Comparison of ENCODE assay signal across 26 cellular contexts in the genomic region with DNA sequence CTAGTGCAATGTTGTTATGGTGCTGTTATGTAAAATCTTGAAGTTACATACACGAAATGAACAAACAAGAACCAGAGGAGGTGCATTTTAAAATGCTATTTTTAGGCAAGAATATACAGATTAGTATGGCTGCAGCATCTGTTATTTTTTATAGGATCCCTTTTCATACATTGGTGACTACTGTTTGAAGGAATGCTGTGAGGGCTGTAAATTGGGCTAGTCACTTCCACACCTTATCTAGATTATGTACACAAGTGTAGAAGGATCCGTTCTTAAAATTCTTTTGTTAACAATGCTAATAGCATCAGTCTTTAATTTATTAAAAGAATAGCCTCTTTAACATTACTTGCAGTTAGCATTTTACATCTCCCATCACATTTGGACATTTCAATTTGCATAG.
"Had no signal": no experiment of that assay in that cellular context is flagged by ENCODE, and none has a peak within 500 bp of the region (broad histone marks: within the 10 kb centered on the region; RNA-seq: fewer than 3 reads in every experiment).

No MANE protein-coding gene starts in this region.

- H3K4me1 ChIP-seq: gastroesophageal sphincter, heart right ventricle, lower lobe of right lung, upper lobe of left lung had no signal

- H3K4me3 ChIP-seq: gastroesophageal sphincter, heart right ventricle, lower lobe of right lung, thoracic aorta, upper lobe of left lung had no signal

- H3K9me3 Mint-ChIP-seq: activated B cell treated with CpG ODN at 0.5 μM for 24 hours, brain, neural crest cell had no signal

- H3K9me3 ChIP-seq: gastroesophageal sphincter, heart right ventricle, lower lobe of right lung, thoracic aorta, upper lobe of left lung had no signal

- H3K27me3 ChIP-seq: gastroesophageal sphincter, heart right ventricle, upper lobe of left lung had no signal

- H3K36me3 ChIP-seq: gastroesophageal sphincter, heart right ventricle, lower lobe of right lung, thoracic aorta, upper lobe of left lung had no signal

- H3K27me3 Mint-ChIP-seq: activated B cell treated with CpG ODN at 0.5 μM for 24 hours; activated CD4-positive, alpha-beta T cell treated with anti-CD3 and anti-CD28 coated beads for 36 hours; activated naive CD4-positive, alpha-beta T cell treated with anti-CD3 and anti-CD28 coated beads, Interleukin-2, amount 10 ng/mL, durations not matched to agents 7 days and 5 days; brain; naive thymus-derived CD4-positive, alpha-beta T cell; T-helper 17 cell had no signal

- DNase-seq: activated B cell treated with CpG ODN at 0.5 μM for 24 hours; activated CD4-positive, alpha-beta T cell treated with anti-CD3 and anti-CD28 coated beads for 36 hours; activated CD4-positive, alpha-beta T cell treated with anti-CD3 and anti-CD28 coated beads, Interleukin-2, amount 50 U/mL, for 4 hours; activated CD8-positive, alpha-beta memory T cell treated with anti-CD3 and anti-CD28 coated beads, Interleukin-2, amount 50 U/mL, for 48 hours; activated effector memory CD4-positive, alpha-beta T cell treated with anti-CD3 and anti-CD28 coated beads, Interleukin-2, amount 50 U/mL, for 16 hours; activated naive CD4-positive, alpha-beta T cell treated with anti-CD3 and anti-CD28 coated beads, Interleukin-2, amount 10 ng/mL, durations not matched to agents 7 days and 5 days; aorta; caudate nucleus; dermis blood vessel endothelial cell; effector CD8-positive, alpha-beta T cell; heart right ventricle; kidney; lower lobe of right lung; naive thymus-derived CD4-positive, alpha-beta T cell; occipital lobe; small intestine; stimulated activated CD4-positive, alpha-beta T cell treated with anti-CD3 and anti-CD28 coated beads, Interleukin-15, amount 100 ng/mL, for 24 hours; stimulated activated naive CD4-positive, alpha-beta T cell; T-helper 17 cell; upper lobe of left lung had no signal

- H3K36me3 Mint-ChIP-seq: activated naive CD4-positive, alpha-beta T cell treated with anti-CD3 and anti-CD28 coated beads, Interleukin-2, amount 10 ng/mL, durations not matched to agents 7 days and 5 days; brain; naive thymus-derived CD4-positive, alpha-beta T cell had no signal

- H3K27ac ChIP-seq: gastroesophageal sphincter, heart right ventricle, lower lobe of right lung, thoracic aorta, upper lobe of left lung had no signal

- H3K27ac Mint-ChIP-seq: activated B cell treated with CpG ODN at 0.5 μM for 24 hours; activated CD4-positive, alpha-beta T cell treated with anti-CD3 and anti-CD28 coated beads for 36 hours; activated naive CD4-positive, alpha-beta T cell treated with anti-CD3 and anti-CD28 coated beads, Interleukin-2, amount 10 ng/mL, durations not matched to agents 7 days and 5 days; brain; naive thymus-derived CD4-positive, alpha-beta T cell; T-helper 17 cell had no signal

- H3K4me1 Mint-ChIP-seq: activated B cell treated with CpG ODN at 0.5 μM for 24 hours; activated CD4-positive, alpha-beta T cell treated with anti-CD3 and anti-CD28 coated beads for 36 hours; activated naive CD4-positive, alpha-beta T cell treated with anti-CD3 and anti-CD28 coated beads, Interleukin-2, amount 10 ng/mL, durations not matched to agents 7 days and 5 days; naive thymus-derived CD4-positive, alpha-beta T cell; neural crest cell; T-helper 17 cell had no signal

- H3K4me3 Mint-ChIP-seq: activated B cell treated with CpG ODN at 0.5 μM for 24 hours; activated CD4-positive, alpha-beta T cell treated with anti-CD3 and anti-CD28 coated beads for 36 hours; activated naive CD4-positive, alpha-beta T cell treated with anti-CD3 and anti-CD28 coated beads, Interleukin-2, amount 10 ng/mL, durations not matched to agents 7 days and 5 days; brain; naive thymus-derived CD4-positive, alpha-beta T cell; neural crest cell; T-helper 17 cell had no signal

- ATAC-seq: activated CD4-positive, alpha-beta T cell treated with anti-CD3 and anti-CD28 coated beads for 36 hours; esophagus mucosa; gastroesophageal sphincter; heart right ventricle; naive thymus-derived CD4-positive, alpha-beta T cell; sciatic nerve; T-helper 17 cell had no signal
